ENCODE assay signal across 26 cellular contexts in genomic region chr9:126532489-126532888, GRCh38.
DNase-seq lines count a peak whose midpoint lies in the region; ATAC-seq and TF ChIP-seq lines count a peak whose summit lies in the region.
"Had no signal": no experiment of that assay in that cellular context is flagged by ENCODE, and none has a peak within 500 bp of the region (broad histone marks: within the 10 kb centered on the region; RNA-seq: fewer than 3 reads in every experiment).

No MANE protein-coding gene starts in this region.

- TF ChIP-seq CTCF in natural killer cell (IDR thresholded peaks at IDR 0.05) (no peak), heart right ventricle (IDR thresholded peaks at IDR 0.05) (no peak)

- H3K23ac ChIP-seq in neuronal stem cell (ENCODE audit: low read depth, low read length, poor library complexity): no peak overlapping the region

- no peak overlapping the region for H2BK15ac ChIP-seq in neuronal stem cell (ENCODE audit: low read length)

- H3K4me3 ChIP-seq in heart right ventricle (no peak overlapping the region), neuronal stem cell (ENCODE audit: low read length in 2 of 2) (no peak overlapping the region)
- H3K4me3 ChIP-seq: BLaER1, dorsolateral prefrontal cortex, gastroesophageal sphincter, GM12878, PC-9, transverse colon had no signal

- H4K91ac ChIP-seq in neuronal stem cell (ENCODE audit: low read depth, low read length, poor library complexity): no peak overlapping the region

- no peak overlapping the region for H2BK12ac ChIP-seq in neuronal stem cell (ENCODE audit: low read length)

- H3K36me3 Mint-ChIP-seq in natural killer cell treated with Interleukin-12 subunit alpha and Interleukin-12 subunit beta and Interleukin-15 and Interleukin-18, amount 100 ng/mL, for 72 hours: no peaks in the 10 kb centered on the region
- H3K36me3 Mint-ChIP-seq in natural killer cell: no peaks in the 10 kb centered on the region

- H3K4me3 Mint-ChIP-seq in natural killer cell treated with Interleukin-12 subunit alpha and Interleukin-12 subunit beta and Interleukin-15 and Interleukin-18, amount 100 ng/mL, for 72 hours: no peak overlapping the region
- no peak overlapping the region for H3K4me3 Mint-ChIP-seq in natural killer cell
- H3K4me3 Mint-ChIP-seq: activated naive CD8-positive, alpha-beta T cell treated with anti-CD3 and anti-CD28 coated beads, Interleukin-2, amount 50 U/mL, for 24 hours; activated T-helper 17 cell treated with anti-CD3 and anti-CD28 coated beads, Interleukin-2, amount 50 U/mL, for 72 hours; stimulated activated naive CD8-positive, alpha-beta T cell treated with anti-CD3 and anti-CD28 coated beads, Interleukin-15, amount 100 ng/mL, for 72 hours had no signal

- peak overlapping the region in 7 of 10 donors; percentile 31 to 83 (median 44) for H3K27ac ChIP-seq in heart right ventricle
- no peak overlapping the region for H3K27ac ChIP-seq in neuronal stem cell (replicated peaks; ENCODE audit: low read length)
- H3K27ac ChIP-seq: BLaER1, dorsolateral prefrontal cortex, epithelial cell of prostate, parathyroid adenoma, PC-9 had no signal

- H4K8ac ChIP-seq in neuronal stem cell (ENCODE audit: low read depth, low read length): no peak overlapping the region

- no peak overlapping the region for H3K4ac ChIP-seq in neuronal stem cell (ENCODE audit: low read length)

- no peak for DNase-seq in natural killer cell treated with Interleukin-12 subunit alpha and Interleukin-12 subunit beta and Interleukin-15 and Interleukin-18, amount 100 ng/mL, for 72 hours (ENCODE audit: low spot score)
- DNase-seq in natural killer cell: no peak
- no peak for DNase-seq in heart right ventricle
- no peak for DNase-seq in neuronal stem cell (ENCODE audit: low spot score)
- no peak for DNase-seq in NCI-H187 treated with DMSO at 0.1 percent for 48 hours (lab: John Stamatoyannopoulos, UW)
- no peak for DNase-seq in DMS153 treated with DMSO at 0.1 percent for 48 hours (lab: John Stamatoyannopoulos, UW; ENCODE audit: unreplicated experiment)
- DNase-seq: activated CD4-positive, alpha-beta T cell treated with anti-CD3 and anti-CD28 coated beads for 1 hour; activated naive CD8-positive, alpha-beta T cell treated with anti-CD3 and anti-CD28 coated beads, Interleukin-2, amount 50 U/mL, for 24 hours; H7; NCI-H1436 treated with DMSO at 0.1 percent for 48 hours; NCI-H774; PC-9; stimulated activated CD4-positive, alpha-beta T cell treated with anti-CD3 and anti-CD28 coated beads, Interleukin-2, amount 100 ng/mL, for 24 hours; stimulated activated naive CD8-positive, alpha-beta T cell treated with anti-CD3 and anti-CD28 coated beads, Interleukin-15, amount 100 ng/mL, for 72 hours; T1000; transverse colon had no signal

- no peak overlapping the region for H2AFZ ChIP-seq in neuronal stem cell (ENCODE audit: low read length)
- H2AFZ ChIP-seq: parathyroid adenoma, PC-9 had no signal

- no peaks in the 10 kb centered on the region for H3K4me1 Mint-ChIP-seq in natural killer cell treated with Interleukin-12 subunit alpha and Interleukin-12 subunit beta and Interleukin-15 and Interleukin-18, amount 100 ng/mL, for 72 hours (ENCODE audit: low read depth in 2 of 2)
- no peaks in the 10 kb centered on the region for H3K4me1 Mint-ChIP-seq in natural killer cell
- H3K4me1 Mint-ChIP-seq: activated naive CD8-positive, alpha-beta T cell treated with anti-CD3 and anti-CD28 coated beads, Interleukin-2, amount 50 U/mL, for 24 hours; activated T-helper 17 cell treated with anti-CD3 and anti-CD28 coated beads, Interleukin-2, amount 50 U/mL, for 72 hours; stimulated activated naive CD8-positive, alpha-beta T cell treated with anti-CD3 and anti-CD28 coated beads, Interleukin-15, amount 100 ng/mL, for 72 hours had no signal

- no peaks in the 10 kb centered on the region for H3K9me3 ChIP-seq in heart right ventricle
- H3K9me3 ChIP-seq in neuronal stem cell (replicated peaks in 1 of 2; ENCODE audit: control insufficient read depth in 2 of 2, insufficient read depth in 1 of 2, low read depth in 1 of 2, low read length in 2 of 2): no peaks in the 10 kb centered on the region
- H3K9me3 ChIP-seq: BLaER1, gastroesophageal sphincter, transverse colon had no signal

- 72 to 73% methylated on average over 8 of the region's 8 CpGs for WGBS in heart right ventricle, 2 donors
- WGBS in neuronal stem cell (ENCODE audit: extremely low coverage in 2 of 2, insufficient read length in 2 of 2, insufficient replicate concordance in 1 of 2), 2 donors: no CpG with 5 or more reads among the region's 8 CpGs

- H2BK5ac ChIP-seq in neuronal stem cell (ENCODE audit: low read length): peak overlapping the region; percentile 14

- no peaks in the 10 kb centered on the region for H3K79me1 ChIP-seq in neuronal stem cell (ENCODE audit: low read depth, low read length)

- peak overlapping the region; percentile 17 to 69 for H3K27ac Mint-ChIP-seq in natural killer cell treated with Interleukin-12 subunit alpha and Interleukin-12 subunit beta and Interleukin-15 and Interleukin-18, amount 100 ng/mL, for 72 hours
- no peak overlapping the region for H3K27ac Mint-ChIP-seq in natural killer cell
- H3K27ac Mint-ChIP-seq: activated naive CD8-positive, alpha-beta T cell treated with anti-CD3 and anti-CD28 coated beads, Interleukin-2, amount 50 U/mL, for 24 hours; activated T-helper 17 cell treated with anti-CD3 and anti-CD28 coated beads, Interleukin-2, amount 50 U/mL, for 72 hours; stimulated activated naive CD8-positive, alpha-beta T cell treated with anti-CD3 and anti-CD28 coated beads, Interleukin-15, amount 100 ng/mL, for 72 hours had no signal

- no peak overlapping the region for H3K14ac ChIP-seq in neuronal stem cell (ENCODE audit: low read length)

- peaks cover 0 to 6% of the 10 kb centered on the region in 2 donors for H3K27me3 Mint-ChIP-seq in natural killer cell treated with Interleukin-12 subunit alpha and Interleukin-12 subunit beta and Interleukin-15 and Interleukin-18, amount 100 ng/mL, for 72 hours
- peaks cover 5 to 12% of the 10 kb centered on the region in 2 donors for H3K27me3 Mint-ChIP-seq in natural killer cell (ENCODE audit: low read depth in 2 of 2)

- peak overlapping the region; percentile 13 for H2BK120ac ChIP-seq in neuronal stem cell (ENCODE audit: low read depth, low read length)

- H2AK5ac ChIP-seq in neuronal stem cell (ENCODE audit: low read depth, low read length): peak overlapping the region; percentile 73

- H3K4me1 ChIP-seq in heart right ventricle (peaks cover 0 to 33% (median 0%) of the 10 kb centered on the region in 9 donors), neuronal stem cell (ENCODE audit: control insufficient read depth in 2 of 2, insufficient read depth in 1 of 2, low read depth in 1 of 2, low read length in 2 of 2) (peaks cover 15 to 26% of the 10 kb centered on the region in 2 donors)
- H3K4me1 ChIP-seq: parathyroid adenoma, transverse colon had no signal

- H3K36me3 ChIP-seq in heart right ventricle (no peaks in the 10 kb centered on the region), neuronal stem cell (replicated peaks in 1 of 2; ENCODE audit: control insufficient read depth in 2 of 2, insufficient read depth in 2 of 2, low read length in 2 of 2) (no peaks in the 10 kb centered on the region)
- H3K36me3 ChIP-seq: BLaER1, gastroesophageal sphincter, transverse colon had no signal

- H3K18ac ChIP-seq in neuronal stem cell (ENCODE audit: low read length): peak overlapping the region; percentile 62

- intact Hi-C loops in natural killer cell (cut with micrococcal nuclease): no loop called here
- intact Hi-C loops in heart right ventricle (cut with DNase I): no loop called here

- H3K9ac ChIP-seq in neuronal stem cell (ENCODE audit: low read depth, low read length, poor library complexity): no peak overlapping the region
- H3K9ac ChIP-seq: BLaER1, parathyroid adenoma had no signal

- H3K27me3 ChIP-seq in heart right ventricle (peaks cover 0 to 53% (median 33%) of the 10 kb centered on the region in 7 donors), neuronal stem cell (ENCODE audit: control insufficient read depth in 3 of 3, insufficient read depth in 3 of 3, low read depth in 1 of 3, low read length in 3 of 3) (peaks cover 0 to 70% (median 2%) of the 10 kb centered on the region in 3 experiments)
- H3K27me3 ChIP-seq: BLaER1 had no signal

- ATAC-seq in natural killer cell treated with Interleukin-12 subunit alpha and Interleukin-12 subunit beta and Interleukin-15 and Interleukin-18, amount 100 ng/mL, for 72 hours: no peak
- ATAC-seq in natural killer cell (no peak), heart right ventricle (peak in 6 of 8 donors; percentile 25 to 51 (median 42)), GM21717 (IDR thresholded peaks at IDR 0.05; ENCODE audit: unreplicated experiment) (no peak), HG02973 (IDR thresholded peaks at IDR 0.05; ENCODE audit: unreplicated experiment) (no peak)
- ATAC-seq: activated naive CD8-positive, alpha-beta T cell treated with anti-CD3 and anti-CD28 coated beads, Interleukin-2, amount 50 U/mL, for 24 hours; activated T-helper 17 cell treated with anti-CD3 and anti-CD28 coated beads, Interleukin-2, amount 50 U/mL, for 72 hours; GM12878; HepG2; stimulated activated naive CD8-positive, alpha-beta T cell treated with anti-CD3 and anti-CD28 coated beads, Interleukin-15, amount 100 ng/mL, for 72 hours had no signal

- H3K9me3 Mint-ChIP-seq in natural killer cell treated with Interleukin-12 subunit alpha and Interleukin-12 subunit beta and Interleukin-15 and Interleukin-18, amount 100 ng/mL, for 72 hours: no peaks in the 10 kb centered on the region
- H3K9me3 Mint-ChIP-seq in natural killer cell: no peaks in the 10 kb centered on the region
- H3K9me3 Mint-ChIP-seq: activated naive CD8-positive, alpha-beta T cell treated with anti-CD3 and anti-CD28 coated beads, Interleukin-2, amount 50 U/mL, for 24 hours; activated T-helper 17 cell treated with anti-CD3 and anti-CD28 coated beads, Interleukin-2, amount 50 U/mL, for 72 hours; stimulated activated naive CD8-positive, alpha-beta T cell treated with anti-CD3 and anti-CD28 coated beads, Interleukin-15, amount 100 ng/mL, for 72 hours had no signal

- no peak overlapping the region for H3K4me2 ChIP-seq in neuronal stem cell (ENCODE audit: insufficient read depth, low read length, poor library complexity, severe bottlenecking)
- H3K4me2 ChIP-seq: BLaER1, PC-9 had no signal

Comparison
In these comparisons a context has a peak if more than half of its experiments do, and no peak if none do; other contexts are left out.
1. H3K27ac Mint-ChIP-seq: peak in natural killer cell treated with Interleukin-12 subunit alpha and Interleukin-12 subunit beta and Interleukin-15 and Interleukin-18, amount 100 ng/mL, for 72 hours (2 of 2); none in natural killer cell (0 of 2).
2. ATAC-seq: peak in heart right ventricle (6 of 8); none in natural killer cell treated with Interleukin-12 subunit alpha and Interleukin-12 subunit beta and Interleukin-15 and Interleukin-18, amount 100 ng/mL, for 72 hours (0 of 2), natural killer cell (0 of 3), GM21717 (single experiment) and HG02973 (single experiment).